ENCODE assay signal across 1 cellular context in the genomic region with DNA sequence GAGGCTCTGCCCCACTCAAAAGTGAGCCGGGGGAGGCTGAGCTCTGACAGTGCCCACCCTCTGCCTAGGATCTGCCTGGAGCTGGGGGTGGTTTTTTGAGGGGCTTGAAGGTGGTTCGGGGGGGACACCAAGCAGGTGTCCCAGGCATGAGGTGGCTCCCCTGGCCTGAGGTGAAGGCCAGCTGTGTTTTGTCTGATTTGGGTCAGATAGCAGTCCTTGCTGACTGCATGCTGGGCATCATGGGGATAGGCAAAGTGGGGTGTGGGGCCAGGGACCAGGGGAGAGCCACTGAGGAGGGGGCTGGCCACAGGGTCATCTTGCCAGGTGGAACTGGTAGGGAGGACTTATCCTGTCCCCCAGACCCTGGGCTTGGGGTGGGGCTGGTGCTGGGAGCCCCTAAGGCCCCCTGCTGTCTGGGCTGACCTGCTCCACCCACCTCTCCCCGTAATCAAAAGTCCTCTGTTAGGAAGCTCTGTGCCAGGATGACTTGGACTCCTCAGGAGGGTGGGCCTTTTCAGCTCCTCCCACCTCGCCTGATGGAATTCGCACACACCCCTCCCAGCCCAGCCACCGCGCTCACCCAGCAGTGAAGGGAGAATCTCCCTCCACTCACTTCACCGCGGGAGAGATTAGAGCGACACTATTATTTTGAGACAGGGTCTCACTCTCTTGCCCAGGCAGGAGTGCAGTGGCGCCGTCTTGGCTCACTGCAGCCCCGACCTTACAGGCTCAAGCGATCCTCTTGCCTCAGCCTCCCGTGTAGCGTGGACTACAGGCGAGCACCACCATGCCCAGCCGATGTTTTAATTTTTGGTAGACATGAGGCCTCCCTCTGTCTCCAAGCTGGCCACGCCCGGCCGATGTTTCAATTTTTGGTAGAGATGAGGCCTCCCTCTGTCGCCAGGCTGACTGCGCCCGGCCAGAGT.
A peak's percentile ranks its signal among the peaks of the same experiment; 100 is the strongest.
TF ChIP-seq lines count a peak whose summit lies in the region.

No MANE protein-coding gene starts in this region.

TF ChIP-seq in HepG2, 621 proteins besides CTCF, POLR2A, EP300 and RAD21 (continued from another document and continues in another):
- peak; percentile 60; the same call in 1 of the 2 replicates for TF ChIP-seq SP2 (CRISPR knock-in tag; IDR thresholded peaks at IDR 0.05)
- no peak for TF ChIP-seq ZNF30 (CRISPR knock-in tag; IDR thresholded peaks at IDR 0.05)
- 0 out of 2 replicates have a peak, but pooled peaks have one; percentile 41 for TF ChIP-seq ZSCAN31 (CRISPR knock-in tag; IDR thresholded peaks at IDR 0.05; ENCODE audit: low read depth)
- TF ChIP-seq ZNF337 (CRISPR knock-in tag; IDR thresholded peaks at IDR 0.05; ENCODE audit: borderline replicate concordance, low read depth), result no peak
- TF ChIP-seq SMAD3 (CRISPR knock-in tag; IDR thresholded peaks at IDR 0.05), result no peak
- TF ChIP-seq, protein P1, sequence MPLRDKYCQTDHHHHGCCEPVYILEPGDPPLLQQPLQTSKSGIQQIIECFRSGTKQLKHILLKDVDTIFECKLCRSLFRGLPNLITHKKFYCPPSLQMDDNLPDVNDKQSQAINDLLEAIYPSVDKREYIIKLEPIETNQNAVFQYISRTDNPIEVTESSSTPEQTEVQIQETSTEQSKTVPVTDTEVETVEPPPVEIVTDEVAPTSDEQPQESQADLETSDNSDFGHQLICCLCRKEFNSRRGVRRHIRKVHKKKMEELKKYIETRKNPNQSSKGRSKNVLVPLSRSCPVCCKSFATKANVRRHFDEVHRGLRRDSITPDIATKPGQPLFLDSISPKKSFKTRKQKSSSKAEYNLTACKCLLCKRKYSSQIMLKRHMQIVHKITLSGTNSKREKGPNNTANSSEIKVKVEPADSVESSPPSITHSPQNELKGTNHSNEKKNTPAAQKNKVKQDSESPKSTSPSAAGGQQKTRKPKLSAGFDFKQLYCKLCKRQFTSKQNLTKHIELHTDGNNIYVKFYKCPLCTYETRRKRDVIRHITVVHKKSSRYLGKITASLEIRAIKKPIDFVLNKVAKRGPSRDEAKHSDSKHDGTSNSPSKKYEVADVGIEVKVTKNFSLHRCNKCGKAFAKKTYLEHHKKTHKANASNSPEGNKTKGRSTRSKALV (CRISPR knock-in tag; IDR thresholded peaks at IDR 0.05), result no peak
- no peak for TF ChIP-seq KDM5B (CRISPR knock-in tag; IDR thresholded peaks at IDR 0.05; ENCODE audit: borderline replicate concordance)
- peak; percentile 83; the same call in 1 of the 2 replicates for TF ChIP-seq ZNF607 (CRISPR knock-in tag; IDR thresholded peaks at IDR 0.05; ENCODE audit: borderline replicate concordance)
- TF ChIP-seq ZNF329 (CRISPR knock-in tag; IDR thresholded peaks at IDR 0.05; ENCODE audit: low read depth), result no peak
- TF ChIP-seq PHF8 (CRISPR knock-in tag; IDR thresholded peaks at IDR 0.05), result no peak
- TF ChIP-seq ASH2L (IDR thresholded peaks at IDR 0.05; ENCODE audit: insufficient read length, low read depth, low read length), result no peak
- no peak for TF ChIP-seq NFYB (CRISPR knock-in tag; IDR thresholded peaks at IDR 0.05)
- TF ChIP-seq, protein P2, sequence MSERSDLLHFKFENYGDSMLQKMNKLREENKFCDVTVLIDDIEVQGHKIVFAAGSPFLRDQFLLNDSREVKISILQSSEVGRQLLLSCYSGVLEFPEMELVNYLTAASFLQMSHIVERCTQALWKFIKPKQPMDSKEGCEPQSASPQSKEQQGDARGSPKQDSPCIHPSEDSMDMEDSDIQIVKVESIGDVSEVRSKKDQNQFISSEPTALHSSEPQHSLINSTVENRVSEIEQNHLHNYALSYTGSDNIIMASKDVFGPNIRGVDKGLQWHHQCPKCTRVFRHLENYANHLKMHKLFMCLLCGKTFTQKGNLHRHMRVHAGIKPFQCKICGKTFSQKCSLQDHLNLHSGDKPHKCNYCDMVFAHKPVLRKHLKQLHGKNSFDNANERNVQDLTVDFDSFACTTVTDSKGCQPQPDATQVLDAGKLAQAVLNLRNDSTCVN (CRISPR knock-in tag; IDR thresholded peaks at IDR 0.05; ENCODE audit: borderline replicate concordance), result no peak
- TF ChIP-seq HDAC6 (IDR thresholded peaks at IDR 0.05; ENCODE audit: low read depth, low read length), result no peak
- TF ChIP-seq SP5 (CRISPR knock-in tag; IDR thresholded peaks at IDR 0.05; ENCODE audit: borderline replicate concordance, low read depth), result peak; percentile 94
- TF ChIP-seq, protein P3, sequence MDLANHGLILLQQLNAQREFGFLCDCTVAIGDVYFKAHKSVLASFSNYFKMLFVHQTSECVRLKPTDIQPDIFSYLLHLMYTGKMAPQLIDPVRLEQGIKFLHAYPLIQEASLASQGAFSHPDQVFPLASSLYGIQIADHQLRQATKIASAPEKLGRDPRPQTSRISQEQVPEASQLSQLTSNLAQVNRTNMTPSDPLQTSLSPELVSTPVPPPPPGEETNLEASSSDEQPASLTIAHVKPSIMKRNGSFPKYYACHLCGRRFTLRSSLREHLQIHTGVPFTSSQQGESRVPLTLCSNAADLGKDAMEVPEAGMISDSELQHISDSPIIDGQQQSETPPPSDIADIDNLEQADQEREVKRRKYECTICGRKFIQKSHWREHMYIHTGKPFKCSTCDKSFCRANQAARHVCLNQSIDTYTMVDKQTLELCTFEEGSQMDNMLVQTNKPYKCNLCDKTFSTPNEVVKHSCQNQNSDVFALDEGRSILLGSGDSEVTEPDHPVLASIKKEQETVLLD (CRISPR knock-in tag; IDR thresholded peaks at IDR 0.05; ENCODE audit: low read depth), result no peak
- TF ChIP-seq, protein P4, sequence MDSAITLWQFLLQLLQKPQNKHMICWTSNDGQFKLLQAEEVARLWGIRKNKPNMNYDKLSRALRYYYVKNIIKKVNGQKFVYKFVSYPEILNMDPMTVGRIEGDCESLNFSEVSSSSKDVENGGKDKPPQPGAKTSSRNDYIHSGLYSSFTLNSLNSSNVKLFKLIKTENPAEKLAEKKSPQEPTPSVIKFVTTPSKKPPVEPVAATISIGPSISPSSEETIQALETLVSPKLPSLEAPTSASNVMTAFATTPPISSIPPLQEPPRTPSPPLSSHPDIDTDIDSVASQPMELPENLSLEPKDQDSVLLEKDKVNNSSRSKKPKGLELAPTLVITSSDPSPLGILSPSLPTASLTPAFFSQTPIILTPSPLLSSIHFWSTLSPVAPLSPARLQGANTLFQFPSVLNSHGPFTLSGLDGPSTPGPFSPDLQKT (CRISPR knock-in tag; IDR thresholded peaks at IDR 0.05; ENCODE audit: borderline replicate concordance), result 0 out of 2 replicates have a peak, but pooled peaks have one; percentile 16
- TF ChIP-seq ZNF644 (CRISPR knock-in tag; IDR thresholded peaks at IDR 0.05; ENCODE audit: low read depth), result no peak
- no peak for TF ChIP-seq NAIF1 (CRISPR knock-in tag; IDR thresholded peaks at IDR 0.05; ENCODE audit: borderline replicate concordance)
- no peak; the same call in 1 of the 2 replicates for TF ChIP-seq MEIS2 (CRISPR knock-in tag; IDR thresholded peaks at IDR 0.05)
- TF ChIP-seq SRSF1 (optimal IDR thresholded peaks at IDR 0.05; ENCODE audit: low read depth, low read length), result no peak
- TF ChIP-seq TOE1 (CRISPR knock-in tag; IDR thresholded peaks at IDR 0.05), result no peak
- peak; percentile 63 for TF ChIP-seq KLF11 (CRISPR knock-in tag; IDR thresholded peaks at IDR 0.05)
- 0 out of 2 replicates have a peak, but pooled peaks have one; percentile 33 for TF ChIP-seq CBFB (CRISPR knock-in tag; IDR thresholded peaks at IDR 0.05)
- TF ChIP-seq CREM (IDR thresholded peaks at IDR 0.05), result no peak; the same call in 1 of the 2 replicates
- no peak for TF ChIP-seq CREM (CRISPR knock-in tag; IDR thresholded peaks at IDR 0.05)
- TF ChIP-seq, protein P5, sequence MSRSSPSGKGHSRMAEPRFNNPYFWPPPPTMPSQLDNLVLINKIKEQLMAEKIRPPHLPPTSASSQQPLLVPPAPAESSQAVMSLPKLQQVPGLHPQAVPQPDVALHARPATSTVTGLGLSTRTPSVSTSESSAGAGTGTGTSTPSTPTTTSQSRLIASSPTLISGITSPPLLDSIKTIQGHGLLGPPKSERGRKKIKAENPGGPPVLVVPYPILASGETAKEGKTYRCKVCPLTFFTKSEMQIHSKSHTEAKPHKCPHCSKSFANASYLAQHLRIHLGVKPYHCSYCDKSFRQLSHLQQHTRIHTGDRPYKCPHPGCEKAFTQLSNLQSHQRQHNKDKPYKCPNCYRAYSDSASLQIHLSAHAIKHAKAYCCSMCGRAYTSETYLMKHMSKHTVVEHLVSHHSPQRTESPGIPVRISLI (CRISPR knock-in tag; IDR thresholded peaks at IDR 0.05; ENCODE audit: borderline replicate concordance), result no peak
- TF ChIP-seq ZNF333 (CRISPR knock-in tag; IDR thresholded peaks at IDR 0.05; ENCODE audit: borderline replicate concordance), result no peak
- TF ChIP-seq, protein P6, sequence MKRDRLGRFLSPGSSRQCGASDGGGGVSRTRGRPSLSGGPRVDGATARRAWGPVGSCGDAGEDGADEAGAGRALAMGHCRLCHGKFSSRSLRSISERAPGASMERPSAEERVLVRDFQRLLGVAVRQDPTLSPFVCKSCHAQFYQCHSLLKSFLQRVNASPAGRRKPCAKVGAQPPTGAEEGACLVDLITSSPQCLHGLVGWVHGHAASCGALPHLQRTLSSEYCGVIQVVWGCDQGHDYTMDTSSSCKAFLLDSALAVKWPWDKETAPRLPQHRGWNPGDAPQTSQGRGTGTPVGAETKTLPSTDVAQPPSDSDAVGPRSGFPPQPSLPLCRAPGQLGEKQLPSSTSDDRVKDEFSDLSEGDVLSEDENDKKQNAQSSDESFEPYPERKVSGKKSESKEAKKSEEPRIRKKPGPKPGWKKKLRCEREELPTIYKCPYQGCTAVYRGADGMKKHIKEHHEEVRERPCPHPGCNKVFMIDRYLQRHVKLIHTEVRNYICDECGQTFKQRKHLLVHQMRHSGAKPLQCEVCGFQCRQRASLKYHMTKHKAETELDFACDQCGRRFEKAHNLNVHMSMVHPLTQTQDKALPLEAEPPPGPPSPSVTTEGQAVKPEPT (CRISPR knock-in tag; IDR thresholded peaks at IDR 0.05; ENCODE audit: low read depth), result peak; percentile 86; the same call in 1 of the 2 replicates
- no peak for TF ChIP-seq KLF6 (CRISPR knock-in tag; IDR thresholded peaks at IDR 0.05)
- peak; percentile 21; the same call in 1 of the 2 replicates for TF ChIP-seq ZNF788 (CRISPR knock-in tag; IDR thresholded peaks at IDR 0.05; ENCODE audit: borderline replicate concordance)
- TF ChIP-seq GTF2F1 (IDR thresholded peaks at IDR 0.05; ENCODE audit: low read length), result no peak
- TF ChIP-seq ZNF570 (CRISPR knock-in tag; IDR thresholded peaks at IDR 0.05; ENCODE audit: borderline replicate concordance), result no peak
- TF ChIP-seq CREB1 (IDR thresholded peaks at IDR 0.05), result no peak
- no peak for TF ChIP-seq CREB1 (CRISPR knock-in tag; IDR thresholded peaks at IDR 0.05)
- TF ChIP-seq ZNF816 (CRISPR knock-in tag; IDR thresholded peaks at IDR 0.05; ENCODE audit: borderline replicate concordance), result no peak
- TF ChIP-seq HOXD1 (CRISPR knock-in tag; IDR thresholded peaks at IDR 0.05), result no peak; the same call in 1 of the 2 replicates
- TF ChIP-seq, protein P7, sequence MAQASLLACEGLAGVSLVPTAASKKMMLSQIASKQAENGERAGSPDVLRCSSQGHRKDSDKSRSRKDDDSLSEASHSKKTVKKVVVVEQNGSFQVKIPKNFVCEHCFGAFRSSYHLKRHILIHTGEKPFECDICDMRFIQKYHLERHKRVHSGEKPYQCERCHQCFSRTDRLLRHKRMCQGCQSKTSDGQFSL (CRISPR knock-in tag; IDR thresholded peaks at IDR 0.05), result peak; percentile 32; the same call in 1 of the 2 replicates
- TF ChIP-seq, protein P8, sequence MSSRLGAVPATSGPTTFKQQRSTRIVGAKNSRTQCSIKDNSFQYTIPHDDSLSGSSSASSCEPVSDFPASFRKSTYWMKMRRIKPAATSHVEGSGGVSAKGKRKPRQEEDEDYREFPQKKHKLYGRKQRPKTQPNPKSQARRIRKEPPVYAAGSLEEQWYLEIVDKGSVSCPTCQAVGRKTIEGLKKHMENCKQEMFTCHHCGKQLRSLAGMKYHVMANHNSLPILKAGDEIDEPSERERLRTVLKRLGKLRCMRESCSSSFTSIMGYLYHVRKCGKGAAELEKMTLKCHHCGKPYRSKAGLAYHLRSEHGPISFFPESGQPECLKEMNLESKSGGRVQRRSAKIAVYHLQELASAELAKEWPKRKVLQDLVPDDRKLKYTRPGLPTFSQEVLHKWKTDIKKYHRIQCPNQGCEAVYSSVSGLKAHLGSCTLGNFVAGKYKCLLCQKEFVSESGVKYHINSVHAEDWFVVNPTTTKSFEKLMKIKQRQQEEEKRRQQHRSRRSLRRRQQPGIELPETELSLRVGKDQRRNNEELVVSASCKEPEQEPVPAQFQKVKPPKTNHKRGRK (CRISPR knock-in tag; IDR thresholded peaks at IDR 0.05), result no peak
- no peak for TF ChIP-seq DPF2 (CRISPR knock-in tag; IDR thresholded peaks at IDR 0.05; ENCODE audit: borderline replicate concordance, low read depth)
- TF ChIP-seq, protein P9, sequence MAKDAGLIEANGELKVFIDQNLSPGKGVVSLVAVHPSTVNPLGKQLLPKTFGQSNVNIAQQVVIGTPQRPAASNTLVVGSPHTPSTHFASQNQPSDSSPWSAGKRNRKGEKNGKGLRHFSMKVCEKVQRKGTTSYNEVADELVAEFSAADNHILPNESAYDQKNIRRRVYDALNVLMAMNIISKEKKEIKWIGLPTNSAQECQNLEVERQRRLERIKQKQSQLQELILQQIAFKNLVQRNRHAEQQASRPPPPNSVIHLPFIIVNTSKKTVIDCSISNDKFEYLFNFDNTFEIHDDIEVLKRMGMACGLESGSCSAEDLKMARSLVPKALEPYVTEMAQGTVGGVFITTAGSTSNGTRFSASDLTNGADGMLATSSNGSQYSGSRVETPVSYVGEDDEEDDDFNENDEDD (CRISPR knock-in tag; IDR thresholded peaks at IDR 0.05; ENCODE audit: borderline replicate concordance), result no peak; the same call in 1 of the 2 replicates
- TF ChIP-seq, protein P10, sequence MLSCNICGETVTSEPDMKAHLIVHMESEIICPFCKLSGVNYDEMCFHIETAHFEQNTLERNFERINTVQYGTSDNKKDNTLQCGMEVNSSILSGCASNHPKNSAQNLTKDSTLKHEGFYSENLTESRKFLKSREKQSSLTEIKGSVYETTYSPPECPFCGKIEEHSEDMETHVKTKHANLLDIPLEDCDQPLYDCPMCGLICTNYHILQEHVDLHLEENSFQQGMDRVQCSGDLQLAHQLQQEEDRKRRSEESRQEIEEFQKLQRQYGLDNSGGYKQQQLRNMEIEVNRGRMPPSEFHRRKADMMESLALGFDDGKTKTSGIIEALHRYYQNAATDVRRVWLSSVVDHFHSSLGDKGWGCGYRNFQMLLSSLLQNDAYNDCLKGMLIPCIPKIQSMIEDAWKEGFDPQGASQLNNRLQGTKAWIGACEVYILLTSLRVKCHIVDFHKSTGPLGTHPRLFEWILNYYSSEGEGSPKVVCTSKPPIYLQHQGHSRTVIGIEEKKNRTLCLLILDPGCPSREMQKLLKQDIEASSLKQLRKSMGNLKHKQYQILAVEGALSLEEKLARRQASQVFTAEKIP (CRISPR knock-in tag; IDR thresholded peaks at IDR 0.05; ENCODE audit: borderline replicate concordance), result no peak
- TF ChIP-seq AHR (CRISPR knock-in tag; IDR thresholded peaks at IDR 0.05), result peak; percentile 41; the same call in 1 of the 2 replicates
- TF ChIP-seq EHMT2 (IDR thresholded peaks at IDR 0.05; ENCODE audit: borderline replicate concordance, low read depth, low read length), result no peak
- no peak for TF ChIP-seq ZNF558 (CRISPR knock-in tag; IDR thresholded peaks at IDR 0.05; ENCODE audit: borderline replicate concordance)
- no peak for TF ChIP-seq ZNF296 (CRISPR knock-in tag; conservative IDR thresholded peaks at IDR 0.05)
- TF ChIP-seq, protein P11, sequence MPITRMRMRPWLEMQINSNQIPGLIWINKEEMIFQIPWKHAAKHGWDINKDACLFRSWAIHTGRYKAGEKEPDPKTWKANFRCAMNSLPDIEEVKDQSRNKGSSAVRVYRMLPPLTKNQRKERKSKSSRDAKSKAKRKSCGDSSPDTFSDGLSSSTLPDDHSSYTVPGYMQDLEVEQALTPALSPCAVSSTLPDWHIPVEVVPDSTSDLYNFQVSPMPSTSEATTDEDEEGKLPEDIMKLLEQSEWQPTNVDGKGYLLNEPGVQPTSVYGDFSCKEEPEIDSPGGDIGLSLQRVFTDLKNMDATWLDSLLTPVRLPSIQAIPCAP (CRISPR knock-in tag; IDR thresholded peaks at IDR 0.05; ENCODE audit: low read depth), result no peak
- TF ChIP-seq ZNF709 (CRISPR knock-in tag; IDR thresholded peaks at IDR 0.05), result no peak
- no peak for TF ChIP-seq ZNF10 (CRISPR knock-in tag; IDR thresholded peaks at IDR 0.05; ENCODE audit: borderline replicate concordance, low read depth)
